ENCODE assay signal across 25 cellular contexts in genomic region chr11:121499405-121499804, GRCh38. TPM values are rescaled to one million over a fixed set of nuclear protein-coding genes. Genes with fewer than 3 reads are reported as not detected.
A peak's percentile ranks its signal among the peaks of the same experiment; 100 is the strongest.
DNase-seq lines count a peak whose midpoint lies in the region; ATAC-seq and TF ChIP-seq lines count a peak whose summit lies in the region.
"Had no signal": no experiment of that assay in that cellular context is flagged by ENCODE, and none has a peak within 500 bp of the region (broad histone marks: within the 10 kb centered on the region; RNA-seq: fewer than 3 reads in every experiment).

No MANE protein-coding gene starts in this region.

- no peak overlapping the region for H3K9ac ChIP-seq in IMR-90 (ENCODE audit: low read depth, low read length)
- H3K9ac ChIP-seq: KMS-11 had no signal

- H2BK20ac ChIP-seq in IMR-90 (ENCODE audit: low read depth, low read length), result no peak overlapping the region

- no peak overlapping the region for H2BK120ac ChIP-seq in IMR-90 (ENCODE audit: low read depth, low read length)

- H3K27me3 ChIP-seq in IMR-90 (ENCODE audit: control insufficient read depth, insufficient read depth, low read length) (peaks cover 3% of the 10 kb centered on the region; the same call in 1 of the 2 replicates), neutrophil (no peaks in the 10 kb centered on the region)
- H3K27me3 ChIP-seq: ascending aorta, cardiac muscle cell, colonic mucosa had no signal

- TF ChIP-seq RAD21 in IMR-90 (IDR thresholded peaks at IDR 0.05; ENCODE audit: low read length), result no peak

- H3K79me1 ChIP-seq in IMR-90 (ENCODE audit: low read depth in 1 of 2, low read length in 2 of 2), result no peaks in the 10 kb centered on the region

- H2BK15ac ChIP-seq in IMR-90 (ENCODE audit: low read depth, low read length), result no peak overlapping the region

- H3K4me3 ChIP-seq in IMR-90 (ENCODE audit: insufficient read depth, low read depth, low read length), result no peak overlapping the region
- H3K4me3 ChIP-seq in neutrophil (ENCODE audit: low read depth in 1 of 2, low read length in 1 of 2), result no peak overlapping the region
- H3K4me3 ChIP-seq: ascending aorta, cardiac muscle cell, colonic mucosa, lung, prostate gland had no signal

- H2AK5ac ChIP-seq in IMR-90 (ENCODE audit: low read depth, low read length), result no peak overlapping the region

- peak; percentile 62 for ATAC-seq in IMR-90 (ENCODE audit: low read depth)
- no peak for ATAC-seq in effector memory CD8-positive, alpha-beta T cell (replicated peaks)
- ATAC-seq in GM18858 (IDR thresholded peaks at IDR 0.05; ENCODE audit: unreplicated experiment), result no peak
- ATAC-seq in HG02610 (IDR thresholded peaks at IDR 0.05; ENCODE audit: unreplicated experiment), result no peak

- H4K5ac ChIP-seq in IMR-90 (ENCODE audit: low read depth, low read length), result no peak overlapping the region

- H3K18ac ChIP-seq in IMR-90 (ENCODE audit: low read depth, low read length), result no peak overlapping the region

- no peak overlapping the region for H3K56ac ChIP-seq in IMR-90 (ENCODE audit: extremely low read depth, insufficient read depth, low read length)

- no peak for TF ChIP-seq CTCF in IMR-90 (conservative IDR thresholded peaks at IDR 0.05; ENCODE audit: low read depth, low read length)
- no peak for TF ChIP-seq CTCF in neutrophil (IDR thresholded peaks at IDR 0.05)

- TF ChIP-seq POLR2A in IMR-90 (IDR thresholded peaks at IDR 0.05; ENCODE audit: low read depth, low read length), result no peak

- no peak overlapping the region for H3K23ac ChIP-seq in IMR-90 (ENCODE audit: low read depth, low read length)

- dilution Hi-C loops in IMR-90 (cut with HindIII; ENCODE audit: low sequenced_read_pairs, unreplicated experiment), result no loop called here

- WGBS in IMR-90 (ENCODE audit: extremely low coverage in 2 of 2, insufficient read length in 1 of 2), 2 experiments, result no CpG with 5 or more reads among the region's 2 CpGs

- POLR2A ChIA-PET in activated CD4-positive, alpha-beta memory T cell treated with anti-CD3 and anti-CD28 coated beads for 36 hours (lab: Charles Lee), result no interaction called here
- POLR2A ChIA-PET in activated CD4-positive, alpha-beta memory T cell treated with anti-CD3 and anti-CD28 coated beads, Interleukin-2, amount 10 ng/mL, durations not matched to agents 7 days and 5 days (lab: Charles Lee), result no interaction called here
- POLR2A ChIA-PET in IMR-90 (lab: Charles Lee; ENCODE audit: unreplicated experiment), result no interaction called here

- no peak overlapping the region for H4K91ac ChIP-seq in IMR-90 (ENCODE audit: insufficient read depth, low read depth, low read length)

- H3K27ac Mint-ChIP-seq in activated CD4-positive, alpha-beta memory T cell treated with anti-CD3 and anti-CD28 coated beads for 36 hours, result peak overlapping the region; percentile 18
- H3K27ac Mint-ChIP-seq in activated CD4-positive, alpha-beta memory T cell treated with anti-CD3 and anti-CD28 coated beads, Interleukin-2, amount 10 ng/mL, durations not matched to agents 7 days and 5 days, result no peak overlapping the region
- H3K27ac Mint-ChIP-seq in effector memory CD8-positive, alpha-beta T cell, result peak overlapping the region; percentile 60 to 79
- H3K27ac Mint-ChIP-seq: activated naive CD4-positive, alpha-beta T cell treated with anti-CD3 and anti-CD28 coated beads for 36 hours had no signal

- CTCF ChIA-PET in activated CD4-positive, alpha-beta memory T cell treated with anti-CD3 and anti-CD28 coated beads for 36 hours (lab: Charles Lee), result interaction anchor here (1.0 kb wide), 1 partner anchor 11 kb away, joined by 3 read pairs; no protein-coding TSS in a partner anchor
- CTCF ChIA-PET in activated CD4-positive, alpha-beta memory T cell treated with anti-CD3 and anti-CD28 coated beads, Interleukin-2, amount 10 ng/mL, durations not matched to agents 7 days and 5 days (lab: Charles Lee), result interaction anchor here (1.7 kb wide), 1 partner anchor 8 kb away, joined by 5 read pairs; no protein-coding TSS in a partner anchor
- CTCF ChIA-PET in IMR-90 (lab: Yijun Ruan, JAX), result interaction anchor here (0.6 kb wide), 1 partner anchor 34 kb away, joined by 3 read pairs; no protein-coding TSS in a partner anchor

- no peak overlapping the region for H3K4ac ChIP-seq in IMR-90 (ENCODE audit: low read depth, low read length)

- no TSS peak for BruUV-seq in IMR-90 (replicated peaks; lab: Mats Ljungman, UMichigan)

- H3K4me1 ChIP-seq in IMR-90 (ENCODE audit: control insufficient read depth, insufficient read depth, low read length) (peaks cover 4% of the 10 kb centered on the region; the same call in 1 of the 2 replicates), neutrophil (ENCODE audit: control insufficient read depth in 1 of 2, insufficient read depth in 1 of 2, low read depth in 1 of 2, low read length in 1 of 2) (peaks cover 24 to 25% of the 10 kb centered on the region in 2 experiments)
- H3K4me1 ChIP-seq: ascending aorta, colonic mucosa, prostate gland had no signal

- no peak overlapping the region for H2AFZ ChIP-seq in IMR-90 (replicated peaks; ENCODE audit: low read length, poor library complexity)

- no peak for DNase-seq in activated CD4-positive, alpha-beta memory T cell treated with anti-CD3 and anti-CD28 coated beads for 36 hours
- no peak for DNase-seq in activated CD4-positive, alpha-beta memory T cell treated with anti-CD3 and anti-CD28 coated beads, Interleukin-2, amount 10 ng/mL, durations not matched to agents 7 days and 5 days
- DNase-seq in IMR-90, result no peak
- DNase-seq in effector memory CD8-positive, alpha-beta T cell, result no peak
- DNase-seq in CD1c-positive myeloid dendritic cell (ENCODE audit: extremely low spot score), result no peak
- DNase-seq: 8988T; activated CD4-positive, alpha-beta T cell treated with anti-CD3 and anti-CD28 coated beads for 36 hours; activated naive CD4-positive, alpha-beta T cell treated with anti-CD3 and anti-CD28 coated beads for 36 hours; colonic mucosa; effector CD8-positive, alpha-beta T cell; H7; head of caudate nucleus; kidney glomerular epithelial cell; MV-4-11; NCI-H1436 treated with DMSO at 0.1 percent for 48 hours; NCI-H446 treated with DMSO at 0.1 percent for 48 hours; stimulated activated naive CD4-positive, alpha-beta T cell treated with Interleukin-2 at 50 U/mL for 16 hours had no signal

- H3K27ac ChIP-seq in IMR-90 (ENCODE audit: insufficient read depth, low read length), result no peak overlapping the region
- peak overlapping the region; percentile 36 for H3K27ac ChIP-seq in neutrophil
- H3K27ac ChIP-seq: ascending aorta, cardiac muscle cell, colonic mucosa, KMS-11, prostate gland had no signal

- H4K8ac ChIP-seq in IMR-90 (ENCODE audit: low read depth in 2 of 2, low read length in 2 of 2), result no peak overlapping the region

- no peak overlapping the region for H2BK5ac ChIP-seq in IMR-90 (ENCODE audit: low read depth, low read length, poor library complexity, severe bottlenecking)

- H3K9me3 Mint-ChIP-seq in activated CD4-positive, alpha-beta memory T cell treated with anti-CD3 and anti-CD28 coated beads for 36 hours, result peaks cover 4% of the 10 kb centered on the region
- peaks cover 4% of the 10 kb centered on the region for H3K9me3 Mint-ChIP-seq in activated CD4-positive, alpha-beta memory T cell treated with anti-CD3 and anti-CD28 coated beads, Interleukin-2, amount 10 ng/mL, durations not matched to agents 7 days and 5 days
- H3K9me3 Mint-ChIP-seq in effector memory CD8-positive, alpha-beta T cell, result no peaks in the 10 kb centered on the region

- H3K4me2 ChIP-seq in IMR-90 (ENCODE audit: low read depth, low read length), result no peak overlapping the region
- H3K4me2 ChIP-seq: KMS-11 had no signal

- H3K9me3 ChIP-seq in IMR-90 (ENCODE audit: control insufficient read depth, insufficient read depth, low read length) (no peaks in the 10 kb centered on the region), neutrophil (peaks cover 7% of the 10 kb centered on the region)
- H3K9me3 ChIP-seq: ascending aorta, colonic mucosa, prostate gland had no signal

- in situ Hi-C loops in IMR-90 (cut with MboI; ENCODE audit: low sequenced_read_pairs), result no loop called here

- H4K20me1 ChIP-seq in IMR-90 (ENCODE audit: insufficient read depth, low read length), result no peaks in the 10 kb centered on the region

- no peak overlapping the region for H3K14ac ChIP-seq in IMR-90 (replicated peaks; ENCODE audit: low read depth, low read length)

- no peak overlapping the region for H2AK9ac ChIP-seq in IMR-90 (replicated peaks; ENCODE audit: low read depth, low read length, poor library complexity)

- H3K36me3 Mint-ChIP-seq in activated CD4-positive, alpha-beta memory T cell treated with anti-CD3 and anti-CD28 coated beads for 36 hours, result peaks cover 42% of the 10 kb centered on the region
- H3K36me3 Mint-ChIP-seq in activated CD4-positive, alpha-beta memory T cell treated with anti-CD3 and anti-CD28 coated beads, Interleukin-2, amount 10 ng/mL, durations not matched to agents 7 days and 5 days (ENCODE audit: low read depth), result peaks cover 84% of the 10 kb centered on the region
- H3K36me3 Mint-ChIP-seq in effector memory CD8-positive, alpha-beta T cell (ENCODE audit: insufficient read depth), result peaks cover 73% of the 10 kb centered on the region

- H3K4me1 Mint-ChIP-seq in activated CD4-positive, alpha-beta memory T cell treated with anti-CD3 and anti-CD28 coated beads for 36 hours (ENCODE audit: low read depth), result peaks cover 46% of the 10 kb centered on the region
- H3K4me1 Mint-ChIP-seq in activated CD4-positive, alpha-beta memory T cell treated with anti-CD3 and anti-CD28 coated beads, Interleukin-2, amount 10 ng/mL, durations not matched to agents 7 days and 5 days, result peaks cover 26% of the 10 kb centered on the region
- H3K4me1 Mint-ChIP-seq in effector memory CD8-positive, alpha-beta T cell (ENCODE audit: low read depth in 2 of 2), result peaks cover 24 to 46% of the 10 kb centered on the region in 2 donors

- H3K9me1 ChIP-seq in IMR-90 (ENCODE audit: insufficient read depth, low read length), result no peaks in the 10 kb centered on the region

- H3K27me3 Mint-ChIP-seq in activated CD4-positive, alpha-beta memory T cell treated with anti-CD3 and anti-CD28 coated beads for 36 hours, result no peaks in the 10 kb centered on the region
- no peaks in the 10 kb centered on the region for H3K27me3 Mint-ChIP-seq in activated CD4-positive, alpha-beta memory T cell treated with anti-CD3 and anti-CD28 coated beads, Interleukin-2, amount 10 ng/mL, durations not matched to agents 7 days and 5 days
- H3K27me3 Mint-ChIP-seq in effector memory CD8-positive, alpha-beta T cell, result no peaks in the 10 kb centered on the region
- H3K27me3 Mint-ChIP-seq: activated CD4-positive, alpha-beta T cell treated with anti-CD3 and anti-CD28 coated beads for 36 hours had no signal

- no peak overlapping the region for H3K4me3 Mint-ChIP-seq in activated CD4-positive, alpha-beta memory T cell treated with anti-CD3 and anti-CD28 coated beads for 36 hours
- no peak overlapping the region for H3K4me3 Mint-ChIP-seq in activated CD4-positive, alpha-beta memory T cell treated with anti-CD3 and anti-CD28 coated beads, Interleukin-2, amount 10 ng/mL, durations not matched to agents 7 days and 5 days
- no peak overlapping the region for H3K4me3 Mint-ChIP-seq in effector memory CD8-positive, alpha-beta T cell
- H3K4me3 Mint-ChIP-seq: activated CD4-positive, alpha-beta T cell treated with anti-CD3 and anti-CD28 coated beads for 36 hours; activated naive CD4-positive, alpha-beta T cell treated with anti-CD3 and anti-CD28 coated beads for 36 hours had no signal

- H3K36me3 ChIP-seq in IMR-90 (ENCODE audit: control insufficient read depth, insufficient read depth, low read length) (0 out of 2 replicates have a peak, but pooled peaks cover 1% of the 10 kb centered on the region), neutrophil (peaks cover 96% of the 10 kb centered on the region)
- H3K36me3 ChIP-seq: cardiac muscle cell, colonic mucosa had no signal

- intact Hi-C loops in activated CD4-positive, alpha-beta memory T cell treated with anti-CD3 and anti-CD28 coated beads for 36 hours (cut with micrococcal nuclease), result no loop called here
- intact Hi-C loops in IMR-90 (cut with micrococcal nuclease), result no loop called here

RNA-seq across cellular contexts. Expression of gene SORL1, which starts 47.3 kb away (rescaled TPM):
- total RNA-seq in activated CD4-positive, alpha-beta memory T cell treated with anti-CD3 and anti-CD28 coated beads for 36 hours, result 10 to 100 TPM; 48.1 to 49.3 TPM
- 100 to 1,000 TPM; 115 to 116 TPM for total RNA-seq in activated CD4-positive, alpha-beta memory T cell treated with anti-CD3 and anti-CD28 coated beads, Interleukin-2, amount 10 ng/mL, durations not matched to agents 7 days and 5 days
- total RNA-seq in IMR-90 (2012; rRNA removed), result 1.9 and 2.0 TPM in 2 replicates
- polyA plus RNA-seq in IMR-90 (2012; rRNA removed), result 1.0 and 1.2 TPM in 2 replicates
- polyA plus RNA-seq in IMR-90 (2012; cell fraction: cytosol; rRNA removed), result 1.1 TPM in 2 replicates
- polyA plus RNA-seq in IMR-90 (2012; cell fraction: nucleus; rRNA removed; ENCODE audit: low replicate concordance), result 1.4 and 1.9 TPM in 2 replicates

Comparison
In these comparisons a context has a peak if more than half of its experiments do, and no peak if none do; other contexts are left out.
1. RNA of gene SORL1, which starts 47.3 kb away (total RNA-seq): 115 to 116 TPM in activated CD4-positive, alpha-beta memory T cell treated with anti-CD3 and anti-CD28 coated beads, Interleukin-2, amount 10 ng/mL, durations not matched to agents 7 days and 5 days and 48.1 to 49.3 TPM in activated CD4-positive, alpha-beta memory T cell treated with anti-CD3 and anti-CD28 coated beads for 36 hours; 1.9 to 2.0 TPM in IMR-90; every median in the first group is over 10 times any median in the second.